ENCODE assay signal across 16 cellular contexts in genomic region chr1:1199141-1199960, GRCh38. TPM values are rescaled to one million over a fixed set of nuclear protein-coding genes. Genes with fewer than 3 reads are reported as not detected.
DNase-seq lines count a peak whose midpoint lies in the region; ATAC-seq, FAIRE-seq and TF ChIP-seq lines count a peak whose summit lies in the region.
"Had no signal": no experiment of that assay in that cellular context is flagged by ENCODE, and none has a peak within 500 bp of the region (broad histone marks: within the 10 kb centered on the region; RNA-seq: fewer than 3 reads in every experiment).

No MANE protein-coding gene starts in this region.

- peaks cover 0 to 5% (median 1%) of the 10 kb centered on the region in 4 donors for H3K4me1 Mint-ChIP-seq in CD4-positive, alpha-beta memory T cell
- peaks cover 14% of the 10 kb centered on the region for H3K4me1 Mint-ChIP-seq in activated T-helper 17 cell treated with anti-CD3 and anti-CD28 coated beads, Interleukin-2, amount 50 U/mL, for 72 hours
- peaks cover 4% of the 10 kb centered on the region for H3K4me1 Mint-ChIP-seq in mesothelial cell of epicardium
- H3K4me1 Mint-ChIP-seq: CD14-positive monocyte had no signal

- TF ChIP-seq CTCF in BE2C (IDR thresholded peaks at IDR 0.05; ENCODE audit: low read depth, low read length): no peak
- TF ChIP-seq CTCF in mesothelial cell of epicardium (IDR thresholded peaks at IDR 0.05; ENCODE audit: unreplicated experiment): no peak

- no peak overlapping the region for H3K4me3 ChIP-seq in BE2C (ENCODE audit: low read depth, low read length)
- no peak overlapping the region for H3K4me3 ChIP-seq in CD4-positive, alpha-beta memory T cell (ENCODE audit: low read length in 2 of 2)
- H3K4me3 ChIP-seq: breast epithelium, PC-9, sigmoid colon had no signal

- intact Hi-C loops in CD4-positive, alpha-beta memory T cell (cut with micrococcal nuclease): no loop called here

- peaks cover 0 to 10% (median 3%) of the 10 kb centered on the region in 8 donors for H3K9me3 Mint-ChIP-seq in CD4-positive, alpha-beta memory T cell
- H3K9me3 Mint-ChIP-seq in activated T-helper 17 cell treated with anti-CD3 and anti-CD28 coated beads, Interleukin-2, amount 50 U/mL, for 72 hours: no peaks in the 10 kb centered on the region
- H3K9me3 Mint-ChIP-seq in mesothelial cell of epicardium: peaks cover 10% of the 10 kb centered on the region

- FAIRE-seq in frontal cortex (lab: Jason Lieb, UNC): no peak
- FAIRE-seq: endometrium, islet of Langerhans had no signal

- no peak overlapping the region for H3K27ac ChIP-seq in CD4-positive, alpha-beta memory T cell (ENCODE audit: low read depth, low read length)
- no peak overlapping the region for H3K27ac ChIP-seq in substantia nigra (ENCODE audit: low read depth, low read length, poor library complexity, severe bottlenecking)
- H3K27ac ChIP-seq: breast epithelium, PC-9, sigmoid colon had no signal

- CTCF ChIA-PET in CD4-positive, alpha-beta memory T cell (lab: Charles Lee; ENCODE audit: partially characterized antibody): no interaction called here

- H3K36me3 Mint-ChIP-seq in CD4-positive, alpha-beta memory T cell: no peaks in the 10 kb centered on the region
- H3K36me3 Mint-ChIP-seq in activated T-helper 17 cell treated with anti-CD3 and anti-CD28 coated beads, Interleukin-2, amount 50 U/mL, for 72 hours (ENCODE audit: low read depth): peaks cover 25% of the 10 kb centered on the region
- H3K36me3 Mint-ChIP-seq in mesothelial cell of epicardium: no peaks in the 10 kb centered on the region
- H3K36me3 Mint-ChIP-seq: CD14-positive monocyte had no signal

- no peak for ATAC-seq in activated T-helper 17 cell treated with anti-CD3 and anti-CD28 coated beads, Interleukin-2, amount 50 U/mL, for 72 hours (replicated peaks)

- peak; percentile 12 for DNase-seq in BE2C
- no peak for DNase-seq in CD4-positive, alpha-beta memory T cell
- DNase-seq in mesothelial cell of epicardium (ENCODE audit: low spot score in 2 of 2, unreplicated experiment in 2 of 2): no peak
- DNase-seq in substantia nigra (lab: John Stamatoyannopoulos, UW): no peak
- no peak for DNase-seq in SKM-1 (lab: John Stamatoyannopoulos, UW; ENCODE audit: unreplicated experiment)
- DNase-seq in frontal cortex (ENCODE audit: low spot score in 2 of 2): no peak
- DNase-seq: NCI-H1092, NCI-H446 treated with DMSO at 0.1 percent for 48 hours, PC-9, sigmoid colon, T1000 had no signal

- peak overlapping the region; percentile 54 to 69 (median 58) for H3K4me3 Mint-ChIP-seq in CD4-positive, alpha-beta memory T cell
- peak overlapping the region; percentile 75 for H3K4me3 Mint-ChIP-seq in activated T-helper 17 cell treated with anti-CD3 and anti-CD28 coated beads, Interleukin-2, amount 50 U/mL, for 72 hours
- H3K4me3 Mint-ChIP-seq in mesothelial cell of epicardium: peak overlapping the region; percentile 43

- no peaks in the 10 kb centered on the region for H3K36me3 ChIP-seq in BE2C
- H3K36me3 ChIP-seq in CD4-positive, alpha-beta memory T cell (ENCODE audit: insufficient read depth, low read length): no peaks in the 10 kb centered on the region
- H3K36me3 ChIP-seq: breast epithelium, sigmoid colon had no signal

- no peaks in the 10 kb centered on the region for H3K4me1 ChIP-seq in BE2C
- peaks cover 7% of the 10 kb centered on the region for H3K4me1 ChIP-seq in CD4-positive, alpha-beta memory T cell (ENCODE audit: insufficient read depth, low read length)
- H3K4me1 ChIP-seq: breast epithelium had no signal

- peaks cover 21% of the 10 kb centered on the region for H3K27me3 ChIP-seq in BE2C
- no peaks in the 10 kb centered on the region for H3K27me3 ChIP-seq in CD4-positive, alpha-beta memory T cell (ENCODE audit: insufficient read depth, low read length)
- H3K27me3 ChIP-seq: breast epithelium had no signal

- H3K27me3 Mint-ChIP-seq in CD4-positive, alpha-beta memory T cell: no peaks in the 10 kb centered on the region
- H3K27me3 Mint-ChIP-seq in activated T-helper 17 cell treated with anti-CD3 and anti-CD28 coated beads, Interleukin-2, amount 50 U/mL, for 72 hours: no peaks in the 10 kb centered on the region
- H3K27me3 Mint-ChIP-seq in mesothelial cell of epicardium (ENCODE audit: low read depth): peaks cover 9% of the 10 kb centered on the region

- no peaks in the 10 kb centered on the region for H3K9me3 ChIP-seq in BE2C
- no peaks in the 10 kb centered on the region for H3K9me3 ChIP-seq in CD4-positive, alpha-beta memory T cell (ENCODE audit: control insufficient read depth in 1 of 2, low read length in 2 of 2)

- peak overlapping the region in 6 of 7 donors; percentile 79 to 89 (median 85) for H3K27ac Mint-ChIP-seq in CD4-positive, alpha-beta memory T cell
- H3K27ac Mint-ChIP-seq in activated T-helper 17 cell treated with anti-CD3 and anti-CD28 coated beads, Interleukin-2, amount 50 U/mL, for 72 hours: peak overlapping the region; percentile 89
- no peak overlapping the region for H3K27ac Mint-ChIP-seq in mesothelial cell of epicardium

- POLR2A ChIA-PET in CD4-positive, alpha-beta memory T cell (lab: Charles Lee; ENCODE audit: partially characterized antibody): interaction anchor here (0.9 to 2.4 kb wide), 2 partner anchors 9 to 14 kb away, joined by 4 to 6 read pairs; no protein-coding TSS in a partner anchor

RNA-seq across cellular contexts. Expression of gene TNFRSF18, which starts 7.0 kb away (rescaled TPM):
- polyA plus RNA-seq in BE2C (2012; ENCODE audit: insufficient read depth, insufficient read length, low read depth): not detected
- 1 to 10 TPM; 8.0 to 8.6 TPM for total RNA-seq in CD4-positive, alpha-beta memory T cell
- 10 to 100 TPM; 22.1 to 27.1 TPM for polyA plus RNA-seq in CD4-positive, alpha-beta memory T cell
- 100 to 1,000 TPM; 105 to 796 TPM for total RNA-seq in activated T-helper 17 cell treated with anti-CD3 and anti-CD28 coated beads, Interleukin-2, amount 50 U/mL, for 72 hours
- total RNA-seq in mesothelial cell of epicardium: 0.51 to 1.2 TPM (median 0.93 TPM) in 3 replicates
- total RNA-seq in frontal cortex: not detected
- polyA plus RNA-seq: CD14-positive monocyte had no signal

RNA-seq across cellular contexts. Expression of gene TNFRSF4, which starts 14.6 kb away (rescaled TPM):
- 0.96 TPM for polyA plus RNA-seq in BE2C (2012; ENCODE audit: insufficient read depth, insufficient read length, low read depth)
- 10 to 100 TPM; 13.5 to 15.5 TPM for total RNA-seq in CD4-positive, alpha-beta memory T cell
- 10 to 100 TPM; 63.2 to 75.1 TPM for polyA plus RNA-seq in CD4-positive, alpha-beta memory T cell
- 1,000 to 10,000 TPM in 1 of 2 donors, 100 to 1,000 TPM in 1; 384 to 1,007 TPM for total RNA-seq in activated T-helper 17 cell treated with anti-CD3 and anti-CD28 coated beads, Interleukin-2, amount 50 U/mL, for 72 hours
- total RNA-seq in mesothelial cell of epicardium: 0.18 to 0.34 TPM (median 0.29 TPM) in 3 replicates
- total RNA-seq in frontal cortex: not detected
- polyA plus RNA-seq: CD14-positive monocyte had no signal

RNA-seq across cellular contexts. Expression of gene TTLL10, which starts 25.7 kb away (rescaled TPM):
- polyA plus RNA-seq in BE2C (2012; ENCODE audit: insufficient read depth, insufficient read length, low read depth): not detected
- not detected for total RNA-seq in CD4-positive, alpha-beta memory T cell
- polyA plus RNA-seq in CD4-positive, alpha-beta memory T cell: under 1 TPM; 0.27 to 0.45 TPM
- total RNA-seq in activated T-helper 17 cell treated with anti-CD3 and anti-CD28 coated beads, Interleukin-2, amount 50 U/mL, for 72 hours: under 1 TPM in 1 of 2 donors, not detected in 1; 0.11 TPM
- total RNA-seq in mesothelial cell of epicardium (0.32 to 0.47 TPM in 2 of 3 replicates, not detected in the other), frontal cortex (not detected)
- total RNA-seq: sigmoid colon had no signal

RNA-seq across cellular contexts. Expression of gene SDF4, which starts 32.5 kb away (rescaled TPM):
- polyA plus RNA-seq in BE2C (2012; ENCODE audit: insufficient read depth, insufficient read length, low read depth): 404 TPM
- total RNA-seq in CD4-positive, alpha-beta memory T cell: 100 to 1,000 TPM; 125 to 138 TPM
- 100 to 1,000 TPM in 1 of 2 donors, 10 to 100 TPM in 1; 97.4 to 106 TPM for polyA plus RNA-seq in CD4-positive, alpha-beta memory T cell
- total RNA-seq in activated T-helper 17 cell treated with anti-CD3 and anti-CD28 coated beads, Interleukin-2, amount 50 U/mL, for 72 hours: 100 to 1,000 TPM; 169 to 773 TPM
- 103 to 110 TPM (median 108 TPM) in 3 replicates for total RNA-seq in mesothelial cell of epicardium
- 22.8 TPM for total RNA-seq in frontal cortex

RNA-seq across cellular contexts. Expression of gene B3GALT6, which starts 32.7 kb away (rescaled TPM):
- polyA plus RNA-seq in BE2C (2012; ENCODE audit: insufficient read depth, insufficient read length, low read depth): 33.8 TPM
- 10 to 100 TPM; 23.0 to 23.7 TPM for total RNA-seq in CD4-positive, alpha-beta memory T cell
- polyA plus RNA-seq in CD4-positive, alpha-beta memory T cell: 10 to 100 TPM in 1 of 2 donors, 1 to 10 TPM in 1; 5.4 to 14.4 TPM
- total RNA-seq in activated T-helper 17 cell treated with anti-CD3 and anti-CD28 coated beads, Interleukin-2, amount 50 U/mL, for 72 hours: 10 to 100 TPM; 10.9 to 16.7 TPM
- total RNA-seq in mesothelial cell of epicardium: 32.1 to 34.1 TPM (median 33.4 TPM) in 3 replicates
- total RNA-seq in frontal cortex: 24.1 TPM

Comparison
In these comparisons a context has a peak if more than half of its experiments do, and no peak if none do; other contexts are left out.
1. RNA of gene TNFRSF18, which starts 7.0 kb away (total RNA-seq): 105 to 796 TPM in activated T-helper 17 cell treated with anti-CD3 and anti-CD28 coated beads, Interleukin-2, amount 50 U/mL, for 72 hours; 8.0 to 8.6 TPM in CD4-positive, alpha-beta memory T cell, 0.51 to 1.2 TPM in mesothelial cell of epicardium and not detected in frontal cortex (single experiment); every median in the first group is over 10 times any median in the second.
2. RNA of gene TNFRSF4, which starts 14.6 kb away (total RNA-seq): 384 to 1,007 TPM in activated T-helper 17 cell treated with anti-CD3 and anti-CD28 coated beads, Interleukin-2, amount 50 U/mL, for 72 hours; 13.5 to 15.5 TPM in CD4-positive, alpha-beta memory T cell, 0.18 to 0.34 TPM in mesothelial cell of epicardium and not detected in frontal cortex (single experiment); every median in the first group is over 10 times any median in the second.
3. Peak in every context shown above with its lines, with median percentiles within 50 percentile points of each other: H3K4me3 Mint-ChIP-seq.